11 cellular contexts compared by ENCODE assay signal in the genomic region with DNA sequence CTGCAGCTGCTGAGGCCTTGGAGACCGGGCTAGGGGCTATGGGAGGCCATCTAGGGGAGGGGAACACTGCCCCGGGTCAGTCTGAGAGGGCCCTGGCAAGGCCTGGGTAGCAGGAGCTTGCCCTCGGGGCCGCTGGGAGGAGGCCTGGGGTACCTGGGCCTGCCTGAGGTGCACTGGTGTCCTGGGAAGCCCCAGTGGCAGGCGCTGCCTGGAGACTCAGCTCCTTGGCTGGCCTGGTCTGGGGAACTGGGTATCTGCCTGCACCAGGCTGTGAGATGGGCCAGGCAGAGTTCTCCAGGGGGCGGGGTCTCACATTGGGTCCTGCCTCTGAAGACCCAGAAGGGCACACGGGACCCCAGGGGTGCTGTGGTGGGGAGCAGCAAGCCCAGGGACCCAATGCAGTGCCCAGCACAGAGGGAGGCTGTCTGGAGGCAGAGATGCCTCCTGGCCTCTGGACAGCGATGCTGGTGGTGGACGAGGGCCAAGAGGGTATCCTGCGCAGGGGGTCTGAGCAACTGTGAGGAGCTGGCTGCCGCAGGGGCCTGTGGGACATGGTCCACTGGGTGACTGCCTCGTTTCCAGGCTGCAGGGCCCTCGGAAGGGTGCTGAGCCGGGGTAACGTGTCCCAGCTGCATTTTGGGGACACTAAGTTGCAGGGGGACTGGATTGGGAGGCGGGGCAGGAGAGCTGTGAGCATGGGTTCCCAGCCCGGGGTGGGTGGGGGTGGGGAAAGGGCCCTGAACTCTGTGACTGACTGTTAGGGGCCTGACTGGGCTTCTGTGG. TPM values are rescaled to one million over a fixed set of nuclear protein-coding genes. Genes with fewer than 3 reads are reported as not detected.
DNase-seq lines count a peak whose midpoint lies in the region; ATAC-seq, FAIRE-seq and TF ChIP-seq lines count a peak whose summit lies in the region.
"Had no signal": no experiment of that assay in that cellular context is flagged by ENCODE, and none has a peak within 500 bp of the region (broad histone marks: within the 10 kb centered on the region; RNA-seq: fewer than 3 reads in every experiment).

No MANE protein-coding gene starts in this region.

- no peaks in the 10 kb centered on the region for H3K9me3 Mint-ChIP-seq in Caco-2 (ENCODE audit: unreplicated experiment)
- no peaks in the 10 kb centered on the region for H3K9me3 Mint-ChIP-seq in astrocyte (ENCODE audit: unreplicated experiment)
- no peaks in the 10 kb centered on the region for H3K9me3 Mint-ChIP-seq in naive thymus-derived CD4-positive, alpha-beta T cell

- peaks cover 4% of the 10 kb centered on the region for H4K20me1 ChIP-seq in astrocyte (ENCODE audit: insufficient read depth, low read length)

- peak; percentile 4 to 6; a peak in 1 of 6 replicates for ATAC-seq in A549
- ATAC-seq in naive thymus-derived CD4-positive, alpha-beta T cell = no peak
- ATAC-seq in HG03095 (IDR thresholded peaks at IDR 0.05; ENCODE audit: unreplicated experiment) = no peak

- no peaks in the 10 kb centered on the region for H3K4me1 Mint-ChIP-seq in Caco-2 (ENCODE audit: low read depth, unreplicated experiment)
- H3K4me1 Mint-ChIP-seq in astrocyte (ENCODE audit: low read depth, unreplicated experiment) = no peaks in the 10 kb centered on the region
- peaks cover 2 to 19% (median 12%) of the 10 kb centered on the region in 7 donors for H3K4me1 Mint-ChIP-seq in naive thymus-derived CD4-positive, alpha-beta T cell

- CTCF ChIA-PET in A549 (lab: Yijun Ruan, JAX) (interaction anchor here (1.5 to 2.2 kb wide), 4 partner anchors 69 to 322 kb away, joined by 3 to 9 read pairs (median 5); no protein-coding TSS in a partner anchor), Caco-2 (lab: Charles Lee) (interaction anchor here (0.7 to 1.6 kb wide), 3 partner anchors 42 to 242 kb away, joined by 3 to 5 read pairs (median 4); no protein-coding TSS in a partner anchor)
- CTCF ChIA-PET in naive thymus-derived CD4-positive, alpha-beta T cell (lab: Charles Lee) = interaction anchor here (1.7 kb wide), 1 partner anchor 77 kb away, joined by 4 read pairs; no protein-coding TSS in a partner anchor

- no peak for TF ChIP-seq EP300 in A549 (IDR thresholded peaks at IDR 0.05)

- H3K4me3 ChIP-seq in A549 = no peak overlapping the region
- no peak overlapping the region for H3K4me3 ChIP-seq in Caco-2 (ENCODE audit: low read depth, low read length)
- no peak overlapping the region for H3K4me3 ChIP-seq in astrocyte (ENCODE audit: insufficient read depth, low read depth, low read length)
- H3K4me3 ChIP-seq in naive thymus-derived CD4-positive, alpha-beta T cell (ENCODE audit: low read length) = no peak overlapping the region

- DNase-seq in A549 (ENCODE audit: low read depth in 1 of 2, low spot score in 1 of 2) = no peak
- DNase-seq in Caco-2 = no peak
- DNase-seq in astrocyte (ENCODE audit: low read depth) = no peak
- DNase-seq in naive thymus-derived CD4-positive, alpha-beta T cell = no peak
- DNase-seq in NCI-H1417 treated with DMSO at 0.1 percent for 48 hours (lab: John Stamatoyannopoulos, UW) = no peak
- no peak for DNase-seq in HuH-7 (ENCODE audit: low spot score)
- no peak for DNase-seq in inferior parietal cortex (ENCODE audit: extremely low spot score)
- DNase-seq: MV-4-11; stimulated activated CD4-positive, alpha-beta T cell treated with anti-CD3 and anti-CD28 coated beads, Interleukin-2, amount 100 ng/mL, for 48 hours; stimulated activated CD8-positive, alpha-beta memory T cell treated with anti-CD3 and anti-CD28 coated beads, Interleukin-4, amount 100 ng/mL, for 48 hours had no signal

- intact Hi-C loops in Caco-2 (cut with micrococcal nuclease; ENCODE audit: unreplicated experiment) = no loop called here
- intact Hi-C loops in naive thymus-derived CD4-positive, alpha-beta T cell (cut with micrococcal nuclease) = loop anchor here in 1 of 2 donors (1.0 to 10.0 kb wide), 2 partner anchors 14 to 97 kb away; partner anchors contain the start of genes PACS2 and TEX22

- no peaks in the 10 kb centered on the region for H3K79me2 ChIP-seq in astrocyte (ENCODE audit: insufficient read depth, low read length)

- H3K27ac ChIP-seq in A549 (peak overlapping the region in 1 of 2 experiments; percentile 76; a peak in 2 of 6 replicates), astrocyte (ENCODE audit: low read depth, low read length) (no peak overlapping the region)
- no peak overlapping the region for H3K27ac ChIP-seq in naive thymus-derived CD4-positive, alpha-beta T cell (ENCODE audit: low read depth, low read length)

- H3K9me3 ChIP-seq in A549 (no peaks in the 10 kb centered on the region), Caco-2 (no peaks in the 10 kb centered on the region), astrocyte (ENCODE audit: insufficient read depth, low read depth, low read length) (no peaks in the 10 kb centered on the region)
- no peaks in the 10 kb centered on the region for H3K9me3 ChIP-seq in naive thymus-derived CD4-positive, alpha-beta T cell (ENCODE audit: control insufficient read depth in 2 of 3, low read length in 3 of 3)

- H3K27me3 ChIP-seq in Caco-2 (replicated peaks; ENCODE audit: control insufficient read depth, insufficient read depth, low read length) (no peaks in the 10 kb centered on the region), astrocyte (ENCODE audit: insufficient read depth, low read length) (peaks cover 6% of the 10 kb centered on the region)
- H3K27me3 ChIP-seq in naive thymus-derived CD4-positive, alpha-beta T cell (ENCODE audit: control insufficient read depth in 2 of 2, insufficient read depth in 2 of 2, low read length in 2 of 2) = peaks cover 0 to 12% of the 10 kb centered on the region in 2 donors

- H3K27me3 Mint-ChIP-seq in Caco-2 (ENCODE audit: insufficient read depth, unreplicated experiment) (peaks cover 10% of the 10 kb centered on the region), astrocyte (ENCODE audit: low read depth, unreplicated experiment) (peaks cover 25% of the 10 kb centered on the region)
- peaks cover 0 to 39% (median 6%) of the 10 kb centered on the region in 5 donors for H3K27me3 Mint-ChIP-seq in naive thymus-derived CD4-positive, alpha-beta T cell

- no peak overlapping the region for H3K27ac Mint-ChIP-seq in Caco-2 (ENCODE audit: unreplicated experiment)
- no peak overlapping the region for H3K27ac Mint-ChIP-seq in astrocyte (ENCODE audit: unreplicated experiment)
- no peak overlapping the region for H3K27ac Mint-ChIP-seq in naive thymus-derived CD4-positive, alpha-beta T cell

- no peak for TF ChIP-seq POLR2A in A549 (IDR thresholded peaks at IDR 0.05; ENCODE audit: low read length)

- WGBS in A549 (ENCODE audit: missing lambda C conversion rate) = 82% methylated on average over 8 of the region's 17 CpGs

- H3K4me2 ChIP-seq in A549 = no peak overlapping the region; the same call in 2 of the 3 replicates
- peak overlapping the region; percentile 76 for H3K4me2 ChIP-seq in astrocyte (ENCODE audit: low read length)

- no peak overlapping the region for H3K9ac ChIP-seq in astrocyte (ENCODE audit: low read length)

- POLR2A ChIA-PET in A549 (lab: Yijun Ruan, JAX) = interaction anchor here (1.5 to 1.6 kb wide), 2 partner anchors 13 to 77 kb away, joined by 3 to 4 read pairs; no protein-coding TSS in a partner anchor
- POLR2A ChIA-PET in Caco-2 (lab: Charles Lee) = interaction anchor here (0.7 kb wide), 1 partner anchor 235 kb away, joined by 9 read pairs; no protein-coding TSS in a partner anchor
- POLR2A ChIA-PET in naive thymus-derived CD4-positive, alpha-beta T cell (lab: Charles Lee) = interaction anchor here (0.8 to 0.9 kb wide), 2 partner anchors 9 to 10 kb away, joined by 3 to 4 read pairs; no protein-coding TSS in a partner anchor

- TF ChIP-seq CTCF in A549 (IDR thresholded peaks at IDR 0.05) (no peak), Caco-2 (IDR thresholded peaks at IDR 0.05; ENCODE audit: insufficient read depth in 1 of 2, low read depth in 1 of 2, low read length in 1 of 2, severe bottlenecking in 1 of 2, unreplicated experiment in 1 of 2) (no peak), astrocyte (IDR thresholded peaks at IDR 0.05; ENCODE audit: insufficient read depth, low read depth, low read length) (no peak)

- no peak for TF ChIP-seq RAD21 in A549 (conservative IDR thresholded peaks at IDR 0.05 in 1 of 2, IDR thresholded peaks at IDR 0.05 in 1 of 2)

- FAIRE-seq in A549 (lab: Jason Lieb, UNC) = no peak
- no peak for FAIRE-seq in astrocyte (lab: Jason Lieb, UNC)

- H3K36me3 ChIP-seq in Caco-2 (ENCODE audit: control insufficient read depth, insufficient read depth, low read length) (no peaks in the 10 kb centered on the region), astrocyte (ENCODE audit: insufficient read depth, low read length) (no peaks in the 10 kb centered on the region)
- H3K36me3 ChIP-seq in naive thymus-derived CD4-positive, alpha-beta T cell (ENCODE audit: control insufficient read depth in 2 of 3, insufficient read depth in 3 of 3, low read length in 3 of 3) = no peaks in the 10 kb centered on the region

- H3K36me3 Mint-ChIP-seq in Caco-2 (ENCODE audit: insufficient read depth, unreplicated experiment) (no peaks in the 10 kb centered on the region), astrocyte (ENCODE audit: low read depth, unreplicated experiment) (peaks cover 8% of the 10 kb centered on the region)
- H3K36me3 Mint-ChIP-seq in naive thymus-derived CD4-positive, alpha-beta T cell = peaks cover 0 to 4% (median 0%) of the 10 kb centered on the region in 5 donors

- H2AFZ ChIP-seq in astrocyte (ENCODE audit: low read depth, low read length) = no peak overlapping the region

- no TSS peak for BruUV-seq in Caco-2 (replicated peaks; lab: Mats Ljungman, UMichigan)

- H3K4me3 Mint-ChIP-seq in Caco-2 (ENCODE audit: unreplicated experiment) (peak overlapping the region; percentile 29), astrocyte (ENCODE audit: unreplicated experiment) (no peak overlapping the region)
- peak overlapping the region in 6 of 10 donors; percentile 43 to 79 (median 68) for H3K4me3 Mint-ChIP-seq in naive thymus-derived CD4-positive, alpha-beta T cell

- H3K4me1 ChIP-seq in A549 = peaks cover 13% of the 10 kb centered on the region; the same call in 2 of the 3 replicates
- peaks cover 5% of the 10 kb centered on the region; the same call in 1 of the 2 replicates for H3K4me1 ChIP-seq in Caco-2
- H3K4me1 ChIP-seq in astrocyte (ENCODE audit: insufficient read depth, low read length) = peaks cover 3% of the 10 kb centered on the region
- peaks cover 5 to 15% of the 10 kb centered on the region in 2 donors for H3K4me1 ChIP-seq in naive thymus-derived CD4-positive, alpha-beta T cell (ENCODE audit: control insufficient read depth in 2 of 2, insufficient read depth in 2 of 2, low read length in 2 of 2)

RNA-seq across cellular contexts. Expression of gene MTA1, which starts 7.5 kb away (rescaled TPM):
- polyA plus RNA-seq in A549 (2011; rRNA removed) = 46.8 and 52.7 TPM in 2 replicates
- polyA plus RNA-seq in A549 (2012; cell fraction: cytosol; rRNA removed) = 105 and 111 TPM in 2 replicates
- polyA plus RNA-seq in A549 (2012; cell fraction: nucleus; rRNA removed) = 523 and 668 TPM in 2 replicates
- polyA plus RNA-seq in A549 (2017; fragmentation: RNase III; extraction: RNeasy Plus Mini Kit Qiagen cat#74134 plus additional on column Dnase treatment) = 80.7 to 89.8 TPM (median 86.7 TPM) in 3 replicates
- 42.6 and 67.3 TPM in 2 replicates for polyA minus RNA-seq in A549 (2011; rRNA and poly(A)+ RNA removed)
- total RNA-seq in Caco-2 (2022) = 158 and 167 TPM in 2 replicates
- 93.7 and 111 TPM in 2 replicates for total RNA-seq in astrocyte
- total RNA-seq in naive thymus-derived CD4-positive, alpha-beta T cell = 100 to 1,000 TPM; 117 to 132 (median 125) TPM
- 1 to 10 TPM; 2.8 to 5.2 TPM for polyA plus RNA-seq in naive thymus-derived CD4-positive, alpha-beta T cell

RNA-seq across cellular contexts. Expression of gene TEX22, which starts 13.8 kb away (rescaled TPM):
- polyA plus RNA-seq in A549 (2011; rRNA removed) (0.06 and 0.19 TPM in 2 replicates), A549 (2017; fragmentation: RNase III; extraction: RNeasy Plus Mini Kit Qiagen cat#74134 plus additional on column Dnase treatment) (0.23 to 0.51 TPM (median 0.26 TPM) in 3 replicates)
- polyA plus RNA-seq in A549 (2012; cell fraction: cytosol; rRNA removed) = 0.08 and 0.12 TPM in 2 replicates
- 0.65 and 0.84 TPM in 2 replicates for polyA plus RNA-seq in A549 (2012; cell fraction: nucleus; rRNA removed)
- polyA minus RNA-seq in A549 (2011; rRNA and poly(A)+ RNA removed) = 0.44 and 0.50 TPM in 2 replicates
- total RNA-seq in Caco-2 (2022) (0.86 and 0.91 TPM in 2 replicates), astrocyte (1.2 and 2.5 TPM in 2 replicates)
- 10 to 100 TPM in 1 of 5 experiments, 1 to 10 TPM in 4; 1.4 to 10.5 (median 6.5) TPM for total RNA-seq in naive thymus-derived CD4-positive, alpha-beta T cell
- polyA plus RNA-seq in naive thymus-derived CD4-positive, alpha-beta T cell = under 1 TPM; 0.21 to 0.25 TPM

Comparison
In these comparisons a context has a peak if more than half of its experiments do, and no peak if none do; other contexts are left out.
1. ATAC-seq: peak in A549 (2 of 2); none in naive thymus-derived CD4-positive, alpha-beta T cell (single experiment) and HG03095 (single experiment).